Comparison of ENCODE assay signal across 1 cellular context in genomic region chr10:44125879-44126675, GRCh38.
A peak's percentile ranks its signal among the peaks of the same experiment; 100 is the strongest.
TF ChIP-seq lines count a peak whose summit lies in the region.

No MANE protein-coding gene starts in this region.

TF ChIP-seq in K562, 482 proteins besides CTCF, POLR2A, EP300 and RAD21 (continued from another document):
- TF ChIP-seq MAX (CRISPR knock-in tag; IDR thresholded peaks at IDR 0.05) (no peak), SAFB2 (IDR thresholded peaks at IDR 0.05; ENCODE audit: borderline replicate concordance, low read depth, low read length, severe bottlenecking) (no peak), ZNF280A (IDR thresholded peaks at IDR 0.05; ENCODE audit: low read depth, partially characterized antibody) (no peak), ZNF124 (CRISPR knock-in tag; IDR thresholded peaks at IDR 0.05) (no peak), NELFE (IDR thresholded peaks at IDR 0.05; ENCODE audit: insufficient read depth, insufficient read length) (no peak), ATF7 (IDR thresholded peaks at IDR 0.05) (peak; percentile 40; the same call in 1 of the 2 replicates), EHMT2 (IDR thresholded peaks at IDR 0.05) (no peak), PHF8 (IDR thresholded peaks at IDR 0.05; ENCODE audit: borderline replicate concordance, low read length) (no peak), ZNF318 (IDR thresholded peaks at IDR 0.05; ENCODE audit: borderline replicate concordance in 1 of 2, low read depth in 1 of 2) (no peak), PYGO2 (tag; IDR thresholded peaks at IDR 0.05) (no peak), CHD1 (IDR thresholded peaks at IDR 0.05; ENCODE audit: low read length) (no peak)
